In the genomic region with DNA sequence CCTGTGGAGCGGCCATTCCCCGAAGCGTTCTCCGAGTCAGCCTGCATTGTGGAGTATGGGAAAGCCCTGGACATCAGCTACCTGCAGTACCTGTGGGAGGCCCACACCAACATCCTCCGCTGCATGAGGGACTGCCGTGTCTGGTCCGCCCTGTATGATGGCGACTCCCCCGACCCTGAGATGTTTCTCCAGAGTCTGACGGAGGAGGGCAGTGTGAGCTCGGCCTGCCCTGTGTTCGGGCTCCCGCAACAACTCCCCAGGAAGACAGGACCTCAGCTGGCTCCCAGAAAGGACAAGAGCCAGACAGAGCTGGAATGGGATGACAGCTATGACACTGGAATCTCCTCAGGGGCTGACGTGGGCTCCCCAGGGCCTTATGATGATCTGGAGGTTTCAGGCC, we compare ENCODE assay signal across 11 cellular contexts.
"Had no signal": no experiment of that assay in that cellular context is flagged by ENCODE, and none has a peak within 500 bp of the region (broad histone marks: within the 10 kb centered on the region; RNA-seq: fewer than 3 reads in every experiment).

No MANE protein-coding gene starts in this region.

- H3K36me3 Mint-ChIP-seq: neural progenitor cell had no signal

- H3K9me3 Mint-ChIP-seq: neural progenitor cell; T-helper 2 cell treated with Interferon-gamma antibody and Interleukin-4, amounts not matched to agents 5 μg/mL and 100 μg/mL, for 36 hours had no signal

- H3K4me3 Mint-ChIP-seq: neural progenitor cell; T-helper 2 cell treated with Interferon-gamma antibody and Interleukin-4, amounts not matched to agents 5 μg/mL and 100 μg/mL, for 36 hours had no signal

- H3K9me3 ChIP-seq: ovary, thyroid gland had no signal

- H3K9ac ChIP-seq: neural progenitor cell had no signal

- H2AFZ ChIP-seq: neural progenitor cell had no signal

- H3K4me2 ChIP-seq: neural progenitor cell had no signal

- H3K27me3 ChIP-seq: neural progenitor cell, ovary, thyroid gland had no signal

- ATAC-seq: activated CD4-positive, CD25-positive, alpha-beta regulatory T cell treated with anti-CD3 and anti-CD28 coated beads, Interleukin-2, amount 50 U/mL, for 24 hours had no signal

- H3K36me3 ChIP-seq: neural progenitor cell, ovary had no signal

- H3K27ac Mint-ChIP-seq: T-helper 2 cell treated with Interferon-gamma antibody and Interleukin-4, amounts not matched to agents 5 μg/mL and 100 μg/mL, for 36 hours had no signal

- H3K4me1 ChIP-seq: neural progenitor cell, thyroid gland had no signal

- H3K27ac ChIP-seq: neural progenitor cell, ovary, thyroid gland had no signal

- DNase-seq: activated naive CD4-positive, alpha-beta T cell treated with anti-CD3 and anti-CD28 coated beads, Interleukin-2, amount 50 U/mL, for 16 hours; activated T-cell treated with anti-CD3 and anti-CD28 coated beads for 4 hours; caudate nucleus; islet precursor cell; ovary; stimulated activated CD4-positive, alpha-beta T cell treated with anti-CD3 and anti-CD28 coated beads, Interleukin-12 subunit alpha, Interleukin-12 subunit beta, amount 100 ng/mL, for 4 hours; stimulated activated CD4-positive, alpha-beta T cell treated with anti-CD3 and anti-CD28 coated beads, Interleukin-2, amount 100 ng/mL, for 24 hours; thyroid gland had no signal

- H3K4me3 ChIP-seq: neural progenitor cell, ovary, thyroid gland had no signal
